Comparison of ENCODE assay signal across 22 cellular contexts in genomic region chr20:40493551-40493950, GRCh38.
A peak's percentile ranks its signal among the peaks of the same experiment; 100 is the strongest.
DNase-seq lines count a peak whose midpoint lies in the region; FAIRE-seq and TF ChIP-seq lines count a peak whose summit lies in the region.
"Had no signal": no experiment of that assay in that cellular context is flagged by ENCODE, and none has a peak within 500 bp of the region (broad histone marks: within the 10 kb centered on the region; RNA-seq: fewer than 3 reads in every experiment).

No MANE protein-coding gene starts in this region.

- no peaks in the 10 kb centered on the region for H3K27me3 ChIP-seq in suprapubic skin
- H3K27me3 ChIP-seq: colonic mucosa, thyroid gland had no signal

- no peaks in the 10 kb centered on the region for H3K27me3 Mint-ChIP-seq in activated naive CD4-positive, alpha-beta T cell treated with anti-CD3 and anti-CD28 coated beads, Interleukin-2, amount 10 ng/mL, durations not matched to agents 7 days and 5 days

- CTCF ChIA-PET in activated naive CD4-positive, alpha-beta T cell treated with anti-CD3 and anti-CD28 coated beads, Interleukin-2, amount 10 ng/mL, durations not matched to agents 7 days and 5 days (lab: Charles Lee), result no interaction called here

- no peaks in the 10 kb centered on the region for H3K4me1 ChIP-seq in suprapubic skin
- H3K4me1 ChIP-seq: colonic mucosa had no signal

- no peak for TF ChIP-seq EP300 in suprapubic skin (IDR thresholded peaks at IDR 0.05)

- no peak for TF ChIP-seq POLR2A in suprapubic skin (IDR thresholded peaks at IDR 0.05)

- in situ Hi-C loops in SK-MEL-5 (cut with HindIII; ENCODE audit: low pct_unique_long_range_greater_than_20kb, low sequenced_read_pairs), result no loop called here

- FAIRE-seq in urothelium cell line (lab: Jason Lieb, UNC), result no peak
- FAIRE-seq: GM18507, H54 had no signal

- peaks cover 4% of the 10 kb centered on the region for H3K9me3 Mint-ChIP-seq in activated naive CD4-positive, alpha-beta T cell treated with anti-CD3 and anti-CD28 coated beads, Interleukin-2, amount 10 ng/mL, durations not matched to agents 7 days and 5 days
- H3K9me3 Mint-ChIP-seq: natural killer cell; stimulated activated effector memory CD8-positive, alpha-beta T cell treated with anti-CD3 and anti-CD28 coated beads, Interleukin-12 subunit alpha, Interleukin-12 subunit beta, amount 100 ng/mL, for 72 hours had no signal

- no peaks in the 10 kb centered on the region for H3K9me3 ChIP-seq in suprapubic skin
- H3K9me3 ChIP-seq: colonic mucosa, thyroid gland had no signal

- H3K27ac Mint-ChIP-seq in activated naive CD4-positive, alpha-beta T cell treated with anti-CD3 and anti-CD28 coated beads, Interleukin-2, amount 10 ng/mL, durations not matched to agents 7 days and 5 days, result no peak overlapping the region
- H3K27ac Mint-ChIP-seq: activated CD4-positive, alpha-beta T cell treated with anti-CD3 and anti-CD28 coated beads for 36 hours; natural killer cell; stimulated activated effector memory CD8-positive, alpha-beta T cell treated with anti-CD3 and anti-CD28 coated beads, Interleukin-12 subunit alpha, Interleukin-12 subunit beta, amount 100 ng/mL, for 72 hours had no signal

- no peaks in the 10 kb centered on the region for H3K4me1 Mint-ChIP-seq in activated naive CD4-positive, alpha-beta T cell treated with anti-CD3 and anti-CD28 coated beads, Interleukin-2, amount 10 ng/mL, durations not matched to agents 7 days and 5 days
- H3K4me1 Mint-ChIP-seq: natural killer cell; stimulated activated effector memory CD8-positive, alpha-beta T cell treated with anti-CD3 and anti-CD28 coated beads, Interleukin-12 subunit alpha, Interleukin-12 subunit beta, amount 100 ng/mL, for 72 hours had no signal

- peak; percentile 24 for DNase-seq in NOMO-1 treated with DMSO at 0.1 percent for 48 hours (lab: John Stamatoyannopoulos, UW; ENCODE audit: unreplicated experiment)
- DNase-seq in NOMO-1 treated with dmso at 0.1 percent for 144 hours (lab: John Stamatoyannopoulos, UW; ENCODE audit: unreplicated experiment), result no peak
- DNase-seq in SK-MEL-5 (ENCODE audit: low read depth, low spot score), result peak; percentile 11
- peak; percentile 27 to 34 for DNase-seq in foreskin fibroblast
- DNase-seq in suprapubic skin (ENCODE audit: low spot score in 2 of 2), result no peak
- no peak for DNase-seq in urothelium cell line (ENCODE audit: low spot score)
- no peak for DNase-seq in epidermal melanocyte (ENCODE audit: insufficient read length, low spot score)
- no peak for DNase-seq in activated naive CD4-positive, alpha-beta T cell treated with anti-CD3 and anti-CD28 coated beads, Interleukin-2, amount 10 ng/mL, durations not matched to agents 7 days and 5 days
- DNase-seq: activated CD4-positive, alpha-beta T cell treated with anti-CD3 and anti-CD28 coated beads for 36 hours; activated naive CD4-positive, alpha-beta T cell treated with Interleukin-2 at 50 U/mL for 16 hours; activated T-cell treated with anti-CD3 and anti-CD28 coated beads for 4 hours; erythroblast; glutamatergic neuron; KBM-7; natural killer cell; NCI-H1436 treated with DMSO at 0.1 percent for 48 hours had no signal

- H3K36me3 Mint-ChIP-seq in activated naive CD4-positive, alpha-beta T cell treated with anti-CD3 and anti-CD28 coated beads, Interleukin-2, amount 10 ng/mL, durations not matched to agents 7 days and 5 days, result no peaks in the 10 kb centered on the region
- H3K36me3 Mint-ChIP-seq: natural killer cell; stimulated activated effector memory CD8-positive, alpha-beta T cell treated with anti-CD3 and anti-CD28 coated beads, Interleukin-12 subunit alpha, Interleukin-12 subunit beta, amount 100 ng/mL, for 72 hours had no signal

- no peak overlapping the region for H3K4me3 Mint-ChIP-seq in activated naive CD4-positive, alpha-beta T cell treated with anti-CD3 and anti-CD28 coated beads, Interleukin-2, amount 10 ng/mL, durations not matched to agents 7 days and 5 days
- H3K4me3 Mint-ChIP-seq: activated CD4-positive, alpha-beta T cell treated with anti-CD3 and anti-CD28 coated beads for 36 hours; natural killer cell; stimulated activated effector memory CD8-positive, alpha-beta T cell treated with anti-CD3 and anti-CD28 coated beads, Interleukin-12 subunit alpha, Interleukin-12 subunit beta, amount 100 ng/mL, for 72 hours had no signal

- peak overlapping the region; percentile 1 for H3K27ac ChIP-seq in suprapubic skin
- H3K27ac ChIP-seq: 22Rv1, colonic mucosa, thyroid gland had no signal

- H3K36me3 ChIP-seq in suprapubic skin, result no peaks in the 10 kb centered on the region
- H3K36me3 ChIP-seq: colonic mucosa, thyroid gland had no signal

- H3K4me3 ChIP-seq in foreskin fibroblast (ENCODE audit: low read depth in 1 of 2, low read length in 2 of 2) (no peak overlapping the region), suprapubic skin (no peak overlapping the region)
- H3K4me3 ChIP-seq: colonic mucosa, thyroid gland had no signal

- no peak for TF ChIP-seq CTCF in foreskin fibroblast (IDR thresholded peaks at IDR 0.05; ENCODE audit: low read depth, low read length)
- TF ChIP-seq CTCF in suprapubic skin (IDR thresholded peaks at IDR 0.05), result no peak

- 85% methylated on average over 3 of the region's 3 CpGs for WGBS in suprapubic skin

Comparison
In these comparisons a context has a peak if more than half of its experiments do, and no peak if none do; other contexts are left out.
1. DNase-seq: peak in NOMO-1 treated with DMSO at 0.1 percent for 48 hours (single experiment), SK-MEL-5 (single experiment) and foreskin fibroblast (2 of 2); none in NOMO-1 treated with dmso at 0.1 percent for 144 hours (single experiment), suprapubic skin (0 of 2), urothelium cell line (single experiment), epidermal melanocyte (single experiment) and activated naive CD4-positive, alpha-beta T cell treated with anti-CD3 and anti-CD28 coated beads, Interleukin-2, amount 10 ng/mL, durations not matched to agents 7 days and 5 days (single experiment).